2 cellular contexts compared by ENCODE assay signal in the genomic region with DNA sequence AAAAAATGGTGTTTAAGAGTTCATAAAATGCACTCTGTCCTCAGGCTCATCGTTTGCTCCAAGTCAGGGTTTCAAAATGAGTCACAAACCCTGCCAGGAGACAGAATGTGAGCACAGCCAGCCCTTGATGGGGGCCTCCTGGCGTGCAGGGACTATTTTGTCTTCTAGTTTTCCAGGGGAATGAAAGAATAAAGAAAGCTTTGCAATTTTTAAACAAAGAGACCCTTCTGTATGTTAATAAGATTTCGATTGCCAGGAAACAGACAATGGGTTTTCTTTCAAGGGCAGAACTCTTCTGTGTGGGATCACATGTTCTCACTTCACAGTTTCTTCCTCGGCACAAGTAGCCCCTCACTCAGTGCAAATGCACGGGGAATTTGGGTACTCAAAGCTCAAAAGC.
TF ChIP-seq lines count a peak whose summit lies in the region.

No MANE protein-coding gene starts in this region.

TF ChIP-seq in WTC11, 78 proteins besides CTCF, POLR2A, EP300 and RAD21 (continued from another document):
- TF ChIP-seq NFYB (CRISPR knock-in tag; conservative IDR thresholded peaks at IDR 0.05; ENCODE audit: low read depth): no peak
- no peak for TF ChIP-seq PRDM15 (CRISPR knock-in tag; IDR thresholded peaks at IDR 0.05)
- no peak for TF ChIP-seq ZBTB21 (CRISPR knock-in tag; IDR thresholded peaks at IDR 0.05; ENCODE audit: borderline replicate concordance)
- TF ChIP-seq KAT7 (CRISPR knock-in tag; IDR thresholded peaks at IDR 0.05; ENCODE audit: borderline replicate concordance): no peak
- no peak for TF ChIP-seq TCF7 (CRISPR knock-in tag; IDR thresholded peaks at IDR 0.05; ENCODE audit: low read depth)
- TF ChIP-seq, protein P1, sequence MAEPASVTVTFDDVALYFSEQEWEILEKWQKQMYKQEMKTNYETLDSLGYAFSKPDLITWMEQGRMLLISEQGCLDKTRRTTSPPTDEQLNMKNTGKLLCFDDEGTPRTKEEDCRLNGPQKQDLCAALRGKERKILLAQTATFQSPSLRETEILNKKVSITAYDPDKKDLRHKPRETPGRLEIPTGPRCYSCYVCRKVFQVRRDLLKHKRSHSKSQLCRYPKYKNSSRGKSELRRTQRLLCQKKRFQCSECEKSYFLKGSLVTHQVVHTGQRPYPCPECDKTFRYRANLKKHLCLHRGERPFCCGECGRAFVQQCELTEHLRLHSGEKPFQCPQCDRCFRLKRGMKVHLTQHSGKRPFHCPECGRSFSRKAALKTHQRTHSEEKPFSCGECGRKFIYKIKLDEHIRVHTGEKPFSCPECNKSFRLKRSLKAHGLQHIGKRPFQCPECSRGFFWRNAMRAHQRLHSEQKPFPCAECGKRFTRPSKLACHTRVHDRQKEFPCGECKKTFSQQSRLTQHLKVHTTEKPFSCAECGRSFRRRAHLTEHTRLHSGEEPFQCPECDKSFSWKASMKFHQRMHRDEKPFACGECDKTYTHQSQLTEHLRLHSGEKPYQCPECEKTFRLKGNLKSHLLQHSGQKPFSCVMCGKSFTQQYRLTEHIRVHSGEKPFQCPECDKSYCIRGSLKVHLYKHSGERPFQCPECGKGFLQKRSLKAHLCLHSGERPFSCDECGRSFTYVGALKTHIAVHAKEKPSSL (CRISPR knock-in tag; conservative IDR thresholded peaks at IDR 0.05): no peak
- no peak for TF ChIP-seq NR2C2 (CRISPR knock-in tag; IDR thresholded peaks at IDR 0.05)
- TF ChIP-seq CREM (CRISPR knock-in tag; IDR thresholded peaks at IDR 0.05): no peak
- TF ChIP-seq, protein P2, sequence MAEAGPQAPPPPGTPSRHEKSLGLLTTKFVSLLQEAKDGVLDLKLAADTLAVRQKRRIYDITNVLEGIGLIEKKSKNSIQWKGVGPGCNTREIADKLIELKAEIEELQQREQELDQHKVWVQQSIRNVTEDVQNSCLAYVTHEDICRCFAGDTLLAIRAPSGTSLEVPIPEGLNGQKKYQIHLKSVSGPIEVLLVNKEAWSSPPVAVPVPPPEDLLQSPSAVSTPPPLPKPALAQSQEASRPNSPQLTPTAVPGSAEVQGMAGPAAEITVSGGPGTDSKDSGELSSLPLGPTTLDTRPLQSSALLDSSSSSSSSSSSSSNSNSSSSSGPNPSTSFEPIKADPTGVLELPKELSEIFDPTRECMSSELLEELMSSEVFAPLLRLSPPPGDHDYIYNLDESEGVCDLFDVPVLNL (CRISPR knock-in tag; IDR thresholded peaks at IDR 0.05; ENCODE audit: borderline replicate concordance, low read depth): no peak
- TF ChIP-seq, protein P3, sequence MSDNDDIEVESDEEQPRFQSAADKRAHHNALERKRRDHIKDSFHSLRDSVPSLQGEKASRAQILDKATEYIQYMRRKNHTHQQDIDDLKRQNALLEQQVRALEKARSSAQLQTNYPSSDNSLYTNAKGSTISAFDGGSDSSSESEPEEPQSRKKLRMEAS (CRISPR knock-in tag; IDR thresholded peaks at IDR 0.05): no peak
- no peak for TF ChIP-seq SOX15 (CRISPR knock-in tag; IDR thresholded peaks at IDR 0.05)

TF ChIP-seq in SK-N-SH, 30 proteins besides CTCF, POLR2A, EP300 and RAD21 (continued from another document):
- no peak for TF ChIP-seq POLR2AphosphoS5 (IDR thresholded peaks at IDR 0.05; ENCODE audit: low read depth, low read length)
- TF ChIP-seq MEF2A (IDR thresholded peaks at IDR 0.05; ENCODE audit: borderline replicate concordance, low read depth): no peak
- TF ChIP-seq GABPA (IDR thresholded peaks at IDR 0.05; ENCODE audit: low read depth): no peak
- TF ChIP-seq RFX5 (IDR thresholded peaks at IDR 0.05; ENCODE audit: low read length): no peak
- no peak for TF ChIP-seq JUND (IDR thresholded peaks at IDR 0.05)
- no peak for TF ChIP-seq FOSL2 (IDR thresholded peaks at IDR 0.05; ENCODE audit: borderline replicate concordance, low read depth)
- TF ChIP-seq RCOR1 (IDR thresholded peaks at IDR 0.05; ENCODE audit: low read length): no peak
- TF ChIP-seq, protein P3 (IDR thresholded peaks at IDR 0.05; ENCODE audit: low read depth): no peak
